ENCODE assay signal across 9 cellular contexts in the genomic region with DNA sequence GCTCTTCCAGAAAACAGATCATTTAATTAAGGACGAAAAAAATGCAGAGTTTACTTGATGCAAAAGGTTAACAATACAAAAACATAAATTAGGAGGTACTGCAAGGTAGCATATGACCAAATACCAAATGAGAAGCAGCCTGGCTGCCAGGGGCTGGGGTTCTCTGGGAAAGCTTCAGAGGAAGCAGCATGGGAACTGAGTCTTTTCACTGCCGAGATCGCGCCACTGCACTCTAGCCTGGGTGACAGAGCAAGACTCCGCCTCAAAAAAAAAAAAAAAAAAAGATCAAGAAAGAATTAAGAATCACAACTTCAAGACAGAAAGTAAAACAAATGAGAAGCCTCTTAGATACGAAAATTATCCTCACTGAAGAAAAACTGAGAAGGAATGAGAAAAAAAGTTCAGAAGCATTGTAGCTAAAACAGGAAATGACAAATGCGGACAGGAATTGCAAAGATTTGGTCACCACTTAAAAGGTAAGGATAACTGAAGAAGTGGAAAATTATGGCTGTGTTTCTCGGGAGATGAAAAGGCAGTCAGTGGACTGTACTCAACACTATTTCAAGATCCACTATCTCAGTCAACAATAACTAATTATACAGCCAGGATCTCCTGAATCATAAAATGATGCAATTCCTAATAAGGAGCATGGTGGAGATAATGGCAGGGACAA. TPM values are rescaled to one million over a fixed set of nuclear protein-coding genes. Genes with fewer than 3 reads are reported as not detected.
DNase-seq lines count a peak whose midpoint lies in the region; ATAC-seq and TF ChIP-seq lines count a peak whose summit lies in the region.
"Had no signal": no experiment of that assay in that cellular context is flagged by ENCODE, and none has a peak within 500 bp of the region (broad histone marks: within the 10 kb centered on the region; RNA-seq: fewer than 3 reads in every experiment).

No MANE protein-coding gene starts in this region.

- H3K4ac ChIP-seq in mesendoderm (ENCODE audit: low read depth, low read length): peak overlapping the region; percentile 16

- H3K27me3 ChIP-seq in AG04450 (ENCODE audit: control insufficient read depth, insufficient read depth, low read length) (no peaks in the 10 kb centered on the region), breast epithelium (no peaks in the 10 kb centered on the region), mesendoderm (ENCODE audit: insufficient read depth, low read length, poor library complexity) (no peaks in the 10 kb centered on the region)

- no peak overlapping the region for H4K5ac ChIP-seq in mesendoderm (ENCODE audit: low read length)

- peaks cover 2% of the 10 kb centered on the region; the same call in 1 of the 2 replicates for H3K27me3 Mint-ChIP-seq in HFFc6 (ENCODE audit: insufficient read depth)

- intact Hi-C loops in breast epithelium (cut with DNase I; ENCODE audit: low total_unique reads): no loop called here

- H2AK5ac ChIP-seq in mesendoderm (ENCODE audit: low read length): no peak overlapping the region

- H3K79me1 ChIP-seq in mesendoderm (ENCODE audit: low read length): peaks cover 7% of the 10 kb centered on the region

- TF ChIP-seq CTCF in AG04450 (IDR thresholded peaks at IDR 0.05; ENCODE audit: low read depth, low read length) (no peak), HFFc6 (IDR thresholded peaks at IDR 0.05) (no peak), breast epithelium (IDR thresholded peaks at IDR 0.05) (no peak)

- H3K4me2 ChIP-seq in mesendoderm (ENCODE audit: low read length): no peak overlapping the region

- TF ChIP-seq POLR2A in breast epithelium (IDR thresholded peaks at IDR 0.05): no peak

- DNase-seq in AG04450 (ENCODE audit: low read depth, low spot score) (no peak), HFFc6 (peak; percentile 67), breast epithelium (ENCODE audit: low spot score in 2 of 2) (no peak), mesendoderm (peak; percentile 74), KG1 (lab: John Stamatoyannopoulos, UW) (no peak), T-helper 1 cell (no peak), GM19238 (ENCODE audit: insufficient read length, low spot score) (no peak)
- DNase-seq: DMS53 had no signal

- peak overlapping the region; percentile 38 for H3K9ac ChIP-seq in mesendoderm (ENCODE audit: low read length)

- no peaks in the 10 kb centered on the region for H3K9me3 ChIP-seq in AG04450 (ENCODE audit: control insufficient read depth, insufficient read depth, low read length)
- H3K9me3 ChIP-seq in breast epithelium: no peaks in the 10 kb centered on the region

- no peak overlapping the region for H3K18ac ChIP-seq in mesendoderm (ENCODE audit: low read length)

- CTCF ChIA-PET in AG04450 (lab: Charles Lee): interaction anchor here (0.6 kb wide), 1 partner anchor 63 kb away, joined by 3 read pairs; no protein-coding TSS in a partner anchor

- no peak for ATAC-seq in GM21423 (IDR thresholded peaks at IDR 0.05; ENCODE audit: unreplicated experiment)

- H3K4me3 Mint-ChIP-seq in HFFc6: peak overlapping the region; percentile 89

- H3K36me3 ChIP-seq in breast epithelium: no peaks in the 10 kb centered on the region
- H3K36me3 ChIP-seq in mesendoderm (ENCODE audit: control insufficient read depth, insufficient read depth, low read length): no peaks in the 10 kb centered on the region

- peaks cover 0 to 12% of the 10 kb centered on the region in 2 donors for H3K4me1 ChIP-seq in breast epithelium
- H3K4me1 ChIP-seq in mesendoderm (ENCODE audit: control insufficient read depth, low read depth, low read length): peaks cover 10% of the 10 kb centered on the region

- POLR2A ChIA-PET in AG04450 (lab: Yijun Ruan, JAX): interaction anchor here (0.7 kb wide), 2 partner anchors 45 to 64 kb away, joined by 6 read pairs; no protein-coding TSS in a partner anchor

- H3K9me3 Mint-ChIP-seq in HFFc6: no peaks in the 10 kb centered on the region

- H3K56ac ChIP-seq in mesendoderm (ENCODE audit: low read length): peak overlapping the region; percentile 67

- H3K36me3 Mint-ChIP-seq in HFFc6 (ENCODE audit: low read depth): peaks cover 27% of the 10 kb centered on the region; the same call in 1 of the 2 replicates

- H2BK120ac ChIP-seq in mesendoderm (ENCODE audit: low read depth, low read length): no peak overlapping the region

- no peak overlapping the region for H2BK15ac ChIP-seq in mesendoderm (replicated peaks; ENCODE audit: low read depth)

- H4K8ac ChIP-seq in mesendoderm (ENCODE audit: low read depth, low read length): peak overlapping the region; percentile 28

- no peak overlapping the region for H2BK5ac ChIP-seq in mesendoderm (ENCODE audit: low read length)

- H3K4me3 ChIP-seq in AG04450 (ENCODE audit: low read depth, low read length) (peak overlapping the region; percentile 44), breast epithelium (no peak overlapping the region), mesendoderm (ENCODE audit: low read length) (no peak overlapping the region)

- peaks cover 64% of the 10 kb centered on the region for H3K79me2 ChIP-seq in mesendoderm (ENCODE audit: control insufficient read depth, insufficient read depth, low read length)

- no peak overlapping the region for H3K23ac ChIP-seq in mesendoderm (ENCODE audit: low read length)

- peak overlapping the region; percentile 53 for H3K27ac ChIP-seq in AG04450 (ENCODE audit: low read depth, low read length)
- peak overlapping the region; percentile 1 to 35 for H3K27ac ChIP-seq in breast epithelium
- H3K27ac ChIP-seq in mesendoderm (ENCODE audit: low read depth, low read length): peak overlapping the region; percentile 67

- no CpG with 5 or more reads among the region's 8 CpGs for WGBS in mesendoderm (ENCODE audit: extremely low coverage, insufficient coverage, low lambda C conversion rate)

- H3K27ac Mint-ChIP-seq in HFFc6: peak overlapping the region; percentile 96

- peaks cover 76% of the 10 kb centered on the region for H3K4me1 Mint-ChIP-seq in HFFc6 (ENCODE audit: low read depth)

RNA-seq across cellular contexts. Expression of gene SEPTIN10, which starts 4.3 kb away (rescaled TPM):
- polyA plus RNA-seq in AG04450 (2011; rRNA removed): 81.6 and 105 TPM in 2 replicates
- 68.2 and 84.9 TPM in 2 replicates for polyA minus RNA-seq in AG04450 (2011; rRNA and poly(A)+ RNA removed)
- total RNA-seq in HFFc6 (2021; fragmentation: NEBNext Ultra II Directional; extraction: Animal tissue kit (Norgen Biotek cat#: 25700)): 100 to 1,000 TPM; 102 to 127 (median 114) TPM
- 100 to 1,000 TPM in 2 of 3 donors, 10 to 100 TPM in 1; 93.5 to 116 (median 100) TPM for total RNA-seq in breast epithelium
- polyA plus RNA-seq in mesendoderm (2013, experiment 1 of 2): 77.3 TPM
- 78.7 TPM for polyA plus RNA-seq in mesendoderm (2013, experiment 2 of 2)

RNA-seq across cellular contexts. Expression of gene SOWAHC, which starts 4.7 kb away (rescaled TPM):
- polyA plus RNA-seq in AG04450 (2011; rRNA removed): 3.9 and 4.6 TPM in 2 replicates
- polyA minus RNA-seq in AG04450 (2011; rRNA and poly(A)+ RNA removed): 2.8 and 4.1 TPM in 2 replicates
- 10 to 100 TPM in 4 of 6 experiments, 1 to 10 TPM in 2; 9.4 to 12.3 (median 10.4) TPM for total RNA-seq in HFFc6 (2021; fragmentation: NEBNext Ultra II Directional; extraction: Animal tissue kit (Norgen Biotek cat#: 25700))
- 10 to 100 TPM in 2 of 3 donors, 1 to 10 TPM in 1; 9.1 to 18.4 (median 14.7) TPM for total RNA-seq in breast epithelium
- 35.6 TPM for polyA plus RNA-seq in mesendoderm (2013, experiment 1 of 2)
- polyA plus RNA-seq in mesendoderm (2013, experiment 2 of 2): 35.7 TPM

Comparison
In these comparisons a context has a peak if more than half of its experiments do, and no peak if none do; other contexts are left out.
1. DNase-seq: peak in HFFc6 (single experiment) and mesendoderm (single experiment); none in AG04450 (single experiment), breast epithelium (0 of 2), KG1 (single experiment), T-helper 1 cell (0 of 5) and GM19238 (single experiment).
2. Peak in every context shown above with its lines, with median percentiles within 50 percentile points of each other: H3K27ac ChIP-seq.